8 cellular contexts compared by ENCODE assay signal in genomic region chr3:195271116-195271858, GRCh38. TPM values are rescaled to one million over a fixed set of nuclear protein-coding genes. Genes with fewer than 3 reads are reported as not detected.
A peak's percentile ranks its signal among the peaks of the same experiment; 100 is the strongest.
DNase-seq lines count a peak whose midpoint lies in the region; ATAC-seq and TF ChIP-seq lines count a peak whose summit lies in the region.

Gene XXYLT1, minus strand, starts transcription at chr3:195271159. Its CDS starts 101 bp downstream, at chr3:195271058.

- peak within 1 kb of the TSS; percentile 68 for H3K27ac ChIP-seq in CD8-positive, alpha-beta memory T cell (ENCODE audit: low read depth, low read length)
- H3K27ac ChIP-seq in HL-60 (replicated peaks) (peak within 1 kb of the TSS; percentile 66), ectodermal cell (ENCODE audit: insufficient read depth, low read depth, low read length, poor library complexity, severe bottlenecking) (peak within 1 kb of the TSS; percentile 82), lung (ENCODE audit: low read depth in 1 of 2, low read length in 1 of 2) (peak within 1 kb of the TSS; percentile 86 to 92)

- H3K4me1 Mint-ChIP-seq in CD8-positive, alpha-beta memory T cell: peaks cover 19 to 25% (median 25%) of the 10 kb centered on the region in 3 donors
- H3K4me1 Mint-ChIP-seq in activated CD8-positive, alpha-beta T cell treated with anti-CD3 and anti-CD28 coated beads for 36 hours (ENCODE audit: low read depth): peaks cover 16% of the 10 kb centered on the region

- no peaks in the 10 kb centered on the region for H3K27me3 ChIP-seq in CD8-positive, alpha-beta memory T cell (ENCODE audit: insufficient read depth, low read length, poor library complexity, severe bottlenecking)
- H3K27me3 ChIP-seq in HL-60 (ENCODE audit: insufficient read depth, poor library complexity, severe bottlenecking) (no peaks in the 10 kb centered on the region), ectodermal cell (ENCODE audit: control insufficient read depth, insufficient read depth, low read length, poor library complexity, severe bottlenecking) (no peaks in the 10 kb centered on the region), lung (ENCODE audit: control insufficient read depth, insufficient read depth) (no peaks in the 10 kb centered on the region)

- peak; percentile 33 for TF ChIP-seq CTCF in HL-60 (IDR thresholded peaks at IDR 0.05; ENCODE audit: insufficient read depth, low read length)
- peak; percentile 88 for TF ChIP-seq CTCF in activated CD8-positive, alpha-beta T cell treated with anti-CD3 and anti-CD28 coated beads for 36 hours (IDR thresholded peaks at IDR 0.05)
- peak; percentile 83 for TF ChIP-seq CTCF in lung (IDR thresholded peaks at IDR 0.05; ENCODE audit: control extremely low read depth, extremely low read depth)

- CTCF ChIA-PET in CD8-positive, alpha-beta memory T cell (lab: Charles Lee): interaction anchor here (0.6 to 3.5 kb wide), 49 partner anchors 9 to 705 kb away, joined by 3 to 69 read pairs (median 5); partner anchors contain the start of genes ACAP2, LSG1, PPP1R2 and TNK2
- CTCF ChIA-PET in activated CD8-positive, alpha-beta T cell treated with anti-CD3 and anti-CD28 coated beads for 36 hours (lab: Charles Lee): interaction anchor here (0.6 to 8.1 kb wide), 60 partner anchors 7 to 603 kb away, joined by 3 to 256 read pairs (median 4); partner anchors contain the start of genes ACAP2, LSG1 and PPP1R2

- peaks cover 0 to 7% (median 0%) of the 10 kb centered on the region in 3 donors for H3K36me3 Mint-ChIP-seq in CD8-positive, alpha-beta memory T cell
- H3K36me3 Mint-ChIP-seq in activated CD8-positive, alpha-beta T cell treated with anti-CD3 and anti-CD28 coated beads for 36 hours (ENCODE audit: low read depth): peaks cover 8% of the 10 kb centered on the region

- no peaks in the 10 kb centered on the region for H3K36me3 ChIP-seq in CD8-positive, alpha-beta memory T cell (ENCODE audit: insufficient read depth, low read length)
- H3K36me3 ChIP-seq in ectodermal cell (ENCODE audit: control insufficient read depth, insufficient read depth, low read length) (no peaks in the 10 kb centered on the region), lung (ENCODE audit: control insufficient read depth in 2 of 2, insufficient read depth in 2 of 2, low read length in 2 of 2) (no peaks in the 10 kb centered on the region)

- POLR2A ChIA-PET in CD8-positive, alpha-beta memory T cell (lab: Charles Lee): interaction anchor here (0.5 to 2.0 kb wide), 9 partner anchors 12 to 599 kb away, joined by 3 to 10 read pairs (median 4); partner anchors contain the start of genes ACAP2, LSG1 and PPP1R2
- POLR2A ChIA-PET in activated CD8-positive, alpha-beta T cell treated with anti-CD3 and anti-CD28 coated beads for 36 hours (lab: Charles Lee): interaction anchor here (0.6 to 3.1 kb wide), 15 partner anchors 9 to 596 kb away, joined by 3 to 16 read pairs (median 4); partner anchors contain the start of gene PPP1R2

- 0 to 1% methylated on average over 62 of the region's 62 CpGs for WGBS in ectodermal cell, 2 experiments
- 0% methylated on average over 42 to 62 of the region's 62 CpGs for WGBS in lung, 2 donors

- no peaks in the 10 kb centered on the region for H3K9me3 Mint-ChIP-seq in CD8-positive, alpha-beta memory T cell
- H3K9me3 Mint-ChIP-seq in activated CD8-positive, alpha-beta T cell treated with anti-CD3 and anti-CD28 coated beads for 36 hours: no peaks in the 10 kb centered on the region

- H3K4me1 ChIP-seq in CD8-positive, alpha-beta memory T cell (ENCODE audit: insufficient read depth, low read length): peaks cover 18% of the 10 kb centered on the region
- H3K4me1 ChIP-seq in ectodermal cell (ENCODE audit: control insufficient read depth, insufficient read depth, low read length) (peaks cover 6% of the 10 kb centered on the region), lung (ENCODE audit: control insufficient read depth in 2 of 2, insufficient read depth in 2 of 2, low read length in 2 of 2) (peaks cover 0 to 10% of the 10 kb centered on the region in 2 donors)

- H3K4me3 Mint-ChIP-seq in CD8-positive, alpha-beta memory T cell: peak within 1 kb of the TSS; percentile 86 to 96 (median 88)
- H3K4me3 Mint-ChIP-seq in activated CD8-positive, alpha-beta T cell treated with anti-CD3 and anti-CD28 coated beads for 36 hours: peak within 1 kb of the TSS; percentile 85

- H3K9me3 ChIP-seq in CD8-positive, alpha-beta memory T cell (ENCODE audit: low read length): no peaks in the 10 kb centered on the region
- H3K9me3 ChIP-seq in ectodermal cell (ENCODE audit: control insufficient read depth, low read length) (no peaks in the 10 kb centered on the region), lung (ENCODE audit: control insufficient read depth in 2 of 2, insufficient read depth in 1 of 2, low read length in 1 of 2) (no peaks in the 10 kb centered on the region)

- H3K27ac Mint-ChIP-seq in CD8-positive, alpha-beta memory T cell: peak within 1 kb of the TSS; percentile 58 to 95 (median 83)
- peak within 1 kb of the TSS; percentile 87 for H3K27ac Mint-ChIP-seq in activated CD8-positive, alpha-beta T cell treated with anti-CD3 and anti-CD28 coated beads for 36 hours

- peak within 1 kb of the TSS; percentile 85 for H3K4me3 ChIP-seq in CD8-positive, alpha-beta memory T cell (ENCODE audit: low read length)
- peak within 1 kb of the TSS; percentile 70 for H3K4me3 ChIP-seq in HL-60 (replicated peaks; ENCODE audit: insufficient read depth, low read length)
- peak within 1 kb of the TSS; percentile 84 for H3K4me3 ChIP-seq in ectodermal cell (ENCODE audit: insufficient read depth, low read depth, low read length)
- H3K4me3 ChIP-seq in lung: peak within 1 kb of the TSS; percentile 90

- H3K27me3 Mint-ChIP-seq in CD8-positive, alpha-beta memory T cell: no peaks in the 10 kb centered on the region
- H3K27me3 Mint-ChIP-seq in activated CD8-positive, alpha-beta T cell treated with anti-CD3 and anti-CD28 coated beads for 36 hours: no peaks in the 10 kb centered on the region

- intact Hi-C loops in activated CD8-positive, alpha-beta T cell treated with anti-CD3 and anti-CD28 coated beads for 36 hours (cut with micrococcal nuclease): loop anchor here (2.0 to 5.0 kb wide), 2 partner anchors 171 to 252 kb away; partner anchors contain the start of gene ACAP2

- ATAC-seq in GM19463 (IDR thresholded peaks at IDR 0.05; ENCODE audit: unreplicated experiment) (peak; percentile 80), lung (ENCODE audit: insufficient read depth, low FRiP score) (peak; percentile 97)
- peak; percentile 85 for ATAC-seq in activated CD8-positive, alpha-beta T cell treated with anti-CD3 and anti-CD28 coated beads for 36 hours

- DNase-seq in CD8-positive, alpha-beta memory T cell: peak; percentile 82 to 91 (median 87)
- peak; percentile 79 to 86 for DNase-seq in HL-60 (ENCODE audit: low read depth in 1 of 2, low spot score in 1 of 2)
- DNase-seq in NCI-H82 (lab: John Stamatoyannopoulos, UW): peak; percentile 98
- DNase-seq in activated CD8-positive, alpha-beta T cell treated with anti-CD3 and anti-CD28 coated beads for 36 hours: peak; percentile 93
- DNase-seq in lung (ENCODE audit: low spot score): peak; percentile 91
- peak; percentile 76 to 90 (median 80) for DNase-seq in stimulated activated CD4-positive, alpha-beta T cell treated with anti-CD3 and anti-CD28 coated beads, TNF-alpha, amount 100 ng/mL, for 24 hours (ENCODE audit: low read depth in 3 of 3)

RNA-seq across cellular contexts. Expression of gene XXYLT1, which starts in this region (rescaled TPM):
- total RNA-seq in CD8-positive, alpha-beta memory T cell: 10 to 100 TPM in 1 of 2 experiments, 1 to 10 TPM in 1; 8.3 to 10.5 TPM
- 7.9 TPM for polyA plus RNA-seq in CD8-positive, alpha-beta memory T cell
- 1 to 10 TPM; 8.4 to 9.6 TPM for total RNA-seq in activated CD8-positive, alpha-beta T cell treated with anti-CD3 and anti-CD28 coated beads for 36 hours
- polyA plus RNA-seq in ectodermal cell (2013, experiment 1 of 4): 37.5 TPM
- 34.2 TPM for polyA plus RNA-seq in ectodermal cell (2013, experiment 2 of 4)
- 30.1 TPM for polyA plus RNA-seq in ectodermal cell (2013, experiment 3 of 4)
- polyA plus RNA-seq in ectodermal cell (2013, experiment 4 of 4): 30.6 TPM
- 10 to 100 TPM; 13.7 to 15.4 TPM for total RNA-seq in lung
- 1 to 10 TPM; 4.7 to 9.2 TPM for polyA plus RNA-seq in lung

Comparison
In these comparisons a context has a peak if more than half of its experiments do, and no peak if none do; other contexts are left out.
1. Peak in every context shown above with its lines: DNase-seq, ATAC-seq, H3K4me3 ChIP-seq and H3K27ac ChIP-seq.
2. CTCF ChIP-seq: peak in every context shown above with its lines; median percentile 88 in activated CD8-positive, alpha-beta T cell treated with anti-CD3 and anti-CD28 coated beads for 36 hours; 83 in lung; 33 in HL-60.